8 cellular contexts compared by ENCODE assay signal in genomic region chr19:30718728-30719127, GRCh38.
DNase-seq lines count a peak whose midpoint lies in the region; ATAC-seq and TF ChIP-seq lines count a peak whose summit lies in the region.

No MANE protein-coding gene starts in this region.

- H3K4me3 Mint-ChIP-seq in activated naive CD8-positive, alpha-beta T cell treated with anti-CD3 and anti-CD28 coated beads for 36 hours: peak overlapping the region; percentile 32
- H3K4me3 Mint-ChIP-seq in stimulated activated naive CD8-positive, alpha-beta T cell treated with anti-CD3 and anti-CD28 coated beads, Interleukin-15, amount 100 ng/mL, for 72 hours: peak overlapping the region; percentile 70 to 86

- no peak overlapping the region for H3K27ac Mint-ChIP-seq in activated naive CD8-positive, alpha-beta T cell treated with anti-CD3 and anti-CD28 coated beads for 36 hours
- H3K27ac Mint-ChIP-seq in stimulated activated naive CD8-positive, alpha-beta T cell treated with anti-CD3 and anti-CD28 coated beads, Interleukin-15, amount 100 ng/mL, for 72 hours: no peak overlapping the region

- H3K27me3 ChIP-seq in left lung: peaks cover 0 to 10% of the 10 kb centered on the region in 2 donors

- intact Hi-C loops in left lung (cut with DNase I): no loop called here

- no peaks in the 10 kb centered on the region for H3K36me3 Mint-ChIP-seq in activated naive CD8-positive, alpha-beta T cell treated with anti-CD3 and anti-CD28 coated beads for 36 hours

- ATAC-seq in left lung: peak; percentile 54
- ATAC-seq in stimulated activated naive CD8-positive, alpha-beta T cell treated with anti-CD3 and anti-CD28 coated beads, Interleukin-15, amount 100 ng/mL, for 72 hours: no peak

- peaks cover 19% of the 10 kb centered on the region for H3K27me3 Mint-ChIP-seq in activated naive CD8-positive, alpha-beta T cell treated with anti-CD3 and anti-CD28 coated beads for 36 hours
- peaks cover 38% of the 10 kb centered on the region for H3K27me3 Mint-ChIP-seq in stimulated activated naive CD8-positive, alpha-beta T cell treated with anti-CD3 and anti-CD28 coated beads, Interleukin-15, amount 100 ng/mL, for 72 hours

- H3K9me3 Mint-ChIP-seq in activated naive CD8-positive, alpha-beta T cell treated with anti-CD3 and anti-CD28 coated beads for 36 hours: no peaks in the 10 kb centered on the region
- H3K9me3 Mint-ChIP-seq in stimulated activated naive CD8-positive, alpha-beta T cell treated with anti-CD3 and anti-CD28 coated beads, Interleukin-15, amount 100 ng/mL, for 72 hours: no peaks in the 10 kb centered on the region

- H3K36me3 ChIP-seq in left lung: no peaks in the 10 kb centered on the region

- H3K27ac ChIP-seq in left lung: no peak overlapping the region

- TF ChIP-seq CTCF in left lung (IDR thresholded peaks at IDR 0.05): no peak

- H3K4me3 ChIP-seq in left lung: peak overlapping the region; percentile 53 to 59

- in situ Hi-C loops in KBM-7 (cut with MboI; ENCODE audit: low pct_unique_long_range_greater_than_20kb, low sequenced_read_pairs): no loop called here

- H3K4me1 ChIP-seq in left lung: peaks cover 0 to 18% of the 10 kb centered on the region in 2 donors

- DNase-seq in NCI-H82 (lab: John Stamatoyannopoulos, UW) (peak; percentile 56), NCI-H82 treated with DMSO at 0.1 percent for 48 hours (lab: John Stamatoyannopoulos, UW; ENCODE audit: unreplicated experiment) (no peak), left lung (no peak), KBM-7 (no peak), NCI-H446 treated with DMSO at 0.1 percent for 48 hours (lab: John Stamatoyannopoulos, UW) (no peak)
- no peak for DNase-seq in activated naive CD8-positive, alpha-beta T cell treated with anti-CD3 and anti-CD28 coated beads for 36 hours
- no peak for DNase-seq in stimulated activated naive CD8-positive, alpha-beta T cell treated with anti-CD3 and anti-CD28 coated beads, Interleukin-15, amount 100 ng/mL, for 72 hours
- no peak for DNase-seq in effector CD4-positive, alpha-beta T cell

- H3K9me3 ChIP-seq in left lung: no peaks in the 10 kb centered on the region

- H3K4me1 Mint-ChIP-seq in activated naive CD8-positive, alpha-beta T cell treated with anti-CD3 and anti-CD28 coated beads for 36 hours: peaks cover 4% of the 10 kb centered on the region
- H3K4me1 Mint-ChIP-seq in stimulated activated naive CD8-positive, alpha-beta T cell treated with anti-CD3 and anti-CD28 coated beads, Interleukin-15, amount 100 ng/mL, for 72 hours: peaks cover 15% of the 10 kb centered on the region
